ENCODE assay signal across 22 cellular contexts in the genomic region with DNA sequence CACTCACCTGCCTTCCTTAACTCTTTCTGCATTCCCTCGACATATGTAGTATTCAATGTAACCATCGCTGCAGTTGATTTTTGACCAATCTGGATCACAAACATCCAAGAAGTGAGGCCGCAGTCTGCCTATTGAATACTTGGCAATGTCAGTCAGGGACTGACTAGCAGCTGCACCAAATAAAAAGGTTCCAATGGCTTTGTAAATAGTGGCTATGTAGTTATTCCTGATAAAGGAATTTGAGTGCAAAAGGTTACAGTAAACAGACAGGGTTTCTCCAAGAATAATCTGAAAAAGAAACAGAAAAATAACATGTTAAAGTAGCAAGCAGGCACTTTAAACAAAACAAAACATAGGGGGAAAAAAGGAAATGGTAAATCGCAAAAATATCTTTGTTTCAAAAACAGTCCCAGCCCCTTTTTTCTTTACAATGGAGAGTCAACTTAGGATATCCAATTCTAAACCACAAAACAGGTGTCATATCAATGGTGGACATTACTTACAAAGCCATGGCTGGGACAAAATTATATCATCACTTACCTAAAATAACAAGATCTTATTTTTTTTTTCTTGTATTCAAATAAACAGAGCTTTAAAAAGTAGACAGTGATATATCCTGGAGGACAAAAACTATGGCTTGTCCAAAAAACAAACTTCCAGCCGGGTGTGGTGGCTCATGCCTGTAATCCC.
DNase-seq lines count a peak whose midpoint lies in the region; ATAC-seq and TF ChIP-seq lines count a peak whose summit lies in the region.
"Had no signal": no experiment of that assay in that cellular context is flagged by ENCODE, and none has a peak within 500 bp of the region (broad histone marks: within the 10 kb centered on the region; RNA-seq: fewer than 3 reads in every experiment).

No MANE protein-coding gene starts in this region.

- peak overlapping the region; percentile 51 for H3K27ac Mint-ChIP-seq in mesothelial cell of epicardium
- H3K27ac Mint-ChIP-seq: activated CD4-positive, alpha-beta T cell treated with anti-CD3 and anti-CD28 coated beads, Interleukin-2, amount 10 ng/mL, durations not matched to agents 24 days and 14 days had no signal

- intact Hi-C loops in cardiac septum (cut with DNase I) (no loop called here), colonic mucosa (cut with DNase I) (no loop called here), transverse colon (cut with DNase I; ENCODE audit: low total_unique reads) (no loop called here)

- no peak for TF ChIP-seq POLR2A in transverse colon (IDR thresholded peaks at IDR 0.05)

- no peaks in the 10 kb centered on the region for H3K27me3 ChIP-seq in cardiac muscle cell
- H3K27me3 ChIP-seq in colonic mucosa: no peaks in the 10 kb centered on the region
- no peaks in the 10 kb centered on the region for H3K27me3 ChIP-seq in transverse colon
- H3K27me3 ChIP-seq: BLaER1 treated with 17β-estradiol and CSF1 and Interleukin-3, amounts not matched to agents 10 nM and 100 nM; left lung; ovary; spleen had no signal

- peaks cover 20% of the 10 kb centered on the region for H3K4me1 Mint-ChIP-seq in mesothelial cell of epicardium

- H3K9me3 ChIP-seq in cardiac muscle cell (ENCODE audit: low read depth) (no peaks in the 10 kb centered on the region), colonic mucosa (no peaks in the 10 kb centered on the region), transverse colon (no peaks in the 10 kb centered on the region)
- H3K9me3 ChIP-seq: BLaER1 treated with 17β-estradiol and CSF1 and Interleukin-3, amounts not matched to agents 10 nM and 100 nM; left lung; ovary; spleen; thoracic aorta had no signal

- no peaks in the 10 kb centered on the region for H3K9me3 Mint-ChIP-seq in mesothelial cell of epicardium
- H3K9me3 Mint-ChIP-seq: activated CD4-positive, alpha-beta T cell treated with anti-CD3 and anti-CD28 coated beads, Interleukin-2, amount 10 ng/mL, durations not matched to agents 24 days and 14 days had no signal

- 40 to 55% methylated on average over 5 of the region's 5 CpGs for WGBS in transverse colon (ENCODE audit: low coverage in 1 of 2), 2 donors

- no peaks in the 10 kb centered on the region for H3K27me3 Mint-ChIP-seq in mesothelial cell of epicardium (ENCODE audit: low read depth)
- H3K27me3 Mint-ChIP-seq: activated CD4-positive, alpha-beta T cell treated with anti-CD3 and anti-CD28 coated beads, Interleukin-2, amount 10 ng/mL, durations not matched to agents 24 days and 14 days had no signal

- H3K4me3 Mint-ChIP-seq in mesothelial cell of epicardium: no peak overlapping the region
- H3K4me3 Mint-ChIP-seq: activated CD4-positive, alpha-beta T cell treated with anti-CD3 and anti-CD28 coated beads, Interleukin-2, amount 10 ng/mL, durations not matched to agents 24 days and 14 days had no signal

- no peak for TF ChIP-seq EP300 in transverse colon (IDR thresholded peaks at IDR 0.05; ENCODE audit: low read depth)

- H3K9ac ChIP-seq in colonic mucosa (ENCODE audit: low read depth in 2 of 2, low read length in 2 of 2): no peak overlapping the region
- H3K9ac ChIP-seq: BLaER1 treated with 17β-estradiol and CSF1 and Interleukin-3, amounts not matched to agents 10 nM and 100 nM had no signal

- in situ Hi-C loops in transverse colon (cut with MboI; ENCODE audit: low pct_ligation_motif_present in 1 of 4, low pct_unique_long_range_greater_than_20kb in 1 of 4, low sequenced_read_pairs in 3 of 4): no loop called here

- H3K4me1 ChIP-seq in cardiac muscle cell (ENCODE audit: low read depth) (peaks cover 9% of the 10 kb centered on the region), colonic mucosa (peaks cover 6% of the 10 kb centered on the region), transverse colon (peaks cover 18 to 46% (median 25%) of the 10 kb centered on the region in 4 donors)
- H3K4me1 ChIP-seq: BLaER1 treated with 17β-estradiol and CSF1 and Interleukin-3, amounts not matched to agents 10 nM and 100 nM; spleen had no signal

- no peak for DNase-seq in cardiac muscle cell (ENCODE audit: low read depth in 1 of 2, low spot score in 1 of 2)
- DNase-seq in cardiac septum (ENCODE audit: low spot score): no peak
- DNase-seq in colonic mucosa: peak; percentile 25
- DNase-seq in mesothelial cell of epicardium (ENCODE audit: low spot score in 2 of 2, unreplicated experiment in 2 of 2): no peak
- DNase-seq in transverse colon: no peak
- no peak for DNase-seq in cerebellar nuclear complex (lab: John Stamatoyannopoulos, UW)
- DNase-seq in NOMO-1 treated with DMSO at 0.1 percent for 48 hours (lab: John Stamatoyannopoulos, UW; ENCODE audit: unreplicated experiment): no peak
- DNase-seq: activated CD4-positive, alpha-beta T cell treated with anti-CD3 and anti-CD28 coated beads, Interleukin-2, amount 10 ng/mL, durations not matched to agents 24 days and 14 days; activated CD8-positive, alpha-beta memory T cell treated with anti-CD3 and anti-CD28 coated beads, Interleukin-2, amount 50 U/mL, for 48 hours; activated gamma-delta T cell; amygdala; left lung; NCI-H1694; NCI-H345; NK-92 treated with Interleukin-12 subunit alpha and Interleukin-12 subunit beta, amount 100 ng/mL, for 24 hours; ovary; spleen; stimulated activated CD8-positive, alpha-beta memory T cell treated with anti-CD3 and anti-CD28 coated beads, Interleukin-4, amount 100 ng/mL, for 48 hours had no signal

- H3K36me3 ChIP-seq in cardiac muscle cell: no peaks in the 10 kb centered on the region
- H3K36me3 ChIP-seq in colonic mucosa: no peaks in the 10 kb centered on the region
- H3K36me3 ChIP-seq in transverse colon: peaks cover 0 to 12% (median 0%) of the 10 kb centered on the region in 4 donors
- H3K36me3 ChIP-seq: BLaER1 treated with 17β-estradiol and CSF1 and Interleukin-3, amounts not matched to agents 10 nM and 100 nM; ovary had no signal

- H3K36me3 Mint-ChIP-seq in mesothelial cell of epicardium: peaks cover 18% of the 10 kb centered on the region

- H3K4me3 ChIP-seq in cardiac muscle cell: no peak overlapping the region
- no peak overlapping the region for H3K4me3 ChIP-seq in colonic mucosa
- no peak overlapping the region for H3K4me3 ChIP-seq in transverse colon
- H3K4me3 ChIP-seq: BLaER1 treated with 17β-estradiol and CSF1 and Interleukin-3, amounts not matched to agents 10 nM and 100 nM; left lung; ovary; spleen; thoracic aorta had no signal

- TF ChIP-seq CTCF in cardiac muscle cell (IDR thresholded peaks at IDR 0.05; ENCODE audit: low read depth, low read length) (no peak), colonic mucosa (IDR thresholded peaks at IDR 0.05) (no peak), mesothelial cell of epicardium (IDR thresholded peaks at IDR 0.05; ENCODE audit: unreplicated experiment) (no peak), transverse colon (IDR thresholded peaks at IDR 0.05) (no peak)

- no peak for ATAC-seq in HG03159 (IDR thresholded peaks at IDR 0.05; ENCODE audit: unreplicated experiment)
- ATAC-seq: left lung had no signal

- peak overlapping the region; percentile 57 for H3K27ac ChIP-seq in cardiac muscle cell
- H3K27ac ChIP-seq in colonic mucosa: peak overlapping the region; percentile 24
- peak overlapping the region; percentile 46 to 57 (median 52) for H3K27ac ChIP-seq in transverse colon
- H3K27ac ChIP-seq: BLaER1 treated with 17β-estradiol and CSF1 and Interleukin-3, amounts not matched to agents 10 nM and 100 nM; left lung; ovary; RWPE1; spleen had no signal
